Comparison of ENCODE assay signal across 25 cellular contexts in the genomic region with DNA sequence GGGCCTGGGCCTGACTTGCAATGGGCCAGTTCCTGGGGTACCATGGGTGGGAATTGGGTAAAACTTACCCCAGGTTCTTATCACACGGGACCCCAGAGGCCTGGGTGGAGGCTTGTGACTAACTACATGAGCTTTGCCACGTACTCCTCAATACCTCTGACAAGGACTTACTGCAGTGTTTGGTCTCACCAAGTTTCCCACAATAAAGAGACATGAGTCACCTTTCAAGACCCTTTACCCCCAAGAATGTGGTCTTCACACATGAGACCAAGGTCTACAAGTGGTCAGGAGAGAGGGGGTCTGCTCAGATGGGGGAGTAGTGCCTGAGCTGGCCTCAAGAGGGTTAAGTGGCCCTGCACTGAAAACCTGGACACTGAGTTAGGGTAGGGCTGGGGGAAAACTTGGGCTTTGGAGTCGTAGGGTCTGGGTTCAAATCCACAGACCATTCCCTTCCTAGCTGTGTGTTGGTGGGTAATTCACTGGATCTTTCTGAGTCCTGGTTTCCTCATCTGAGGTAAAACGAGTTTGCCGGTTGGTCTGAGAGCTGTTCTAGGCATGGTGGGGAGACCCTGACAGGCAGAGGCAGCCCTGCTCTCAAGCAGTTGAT. TPM values are rescaled to one million over a fixed set of nuclear protein-coding genes. Genes with fewer than 3 reads are reported as not detected.
"Had no signal": no experiment of that assay in that cellular context is flagged by ENCODE, and none has a peak within 500 bp of the region (broad histone marks: within the 10 kb centered on the region; RNA-seq: fewer than 3 reads in every experiment).

No MANE protein-coding gene starts in this region.

- FAIRE-seq: kidney had no signal

- H3K4me1 Mint-ChIP-seq: activated CD4-positive, alpha-beta T cell treated with anti-CD3 and anti-CD28 coated beads for 36 hours; central memory CD8-positive, alpha-beta T cell; mesothelial cell of epicardium; T-helper 17 cell had no signal

- H3K4me3 Mint-ChIP-seq: activated CD4-positive, alpha-beta T cell treated with anti-CD3 and anti-CD28 coated beads for 36 hours; central memory CD8-positive, alpha-beta T cell; mesothelial cell of epicardium; nephron progenitor cell; T-helper 17 cell had no signal

- H3K27me3 Mint-ChIP-seq: activated CD4-positive, alpha-beta T cell treated with anti-CD3 and anti-CD28 coated beads for 36 hours; central memory CD8-positive, alpha-beta T cell had no signal

- H3K27me3 ChIP-seq: colonic mucosa, spleen, suprapubic skin had no signal

- ATAC-seq: foreskin keratinocyte, left lobe of liver, T-helper 17 cell had no signal

- DNase-seq: activated CD4-positive, alpha-beta T cell treated with anti-CD3 and anti-CD28 coated beads for 36 hours; activated CD4-positive, alpha-beta T cell treated with anti-CD3 and anti-CD28 coated beads, Interleukin-2, amount 50 U/mL, for 48 hours; activated naive CD4-positive, alpha-beta T cell treated with Interleukin-2 at 50 U/mL for 16 hours; aorta; colonic mucosa; foreskin keratinocyte; hypothalamus; kidney; nephron progenitor cell; occipital lobe; posterior cingulate gyrus; spleen; stimulated activated naive CD4-positive, alpha-beta T cell treated with Interleukin-2 at 50 U/mL for 16 hours; T-helper 17 cell; transverse colon; WERI-Rb-1 had no signal

- H3K4me3 ChIP-seq: colonic mucosa, lung, spleen, suprapubic skin, transverse colon had no signal

- H3K27ac ChIP-seq: colonic mucosa, foreskin keratinocyte, suprapubic skin, transverse colon, WERI-Rb-1 had no signal

- H3K4me1 ChIP-seq: colonic mucosa, foreskin keratinocyte, suprapubic skin had no signal

- H3K27ac Mint-ChIP-seq: activated CD4-positive, alpha-beta T cell treated with anti-CD3 and anti-CD28 coated beads for 36 hours; mesothelial cell of epicardium; nephron progenitor cell; T-helper 17 cell had no signal

- H3K36me3 Mint-ChIP-seq: mesothelial cell of epicardium had no signal

- H3K9me3 ChIP-seq: colonic mucosa, spleen, suprapubic skin, transverse colon had no signal

- H3K36me3 ChIP-seq: colonic mucosa, spleen, suprapubic skin, transverse colon, WERI-Rb-1 had no signal

- H3K9me3 Mint-ChIP-seq: central memory CD8-positive, alpha-beta T cell; mesothelial cell of epicardium; nephron progenitor cell had no signal

RNA-seq across cellular contexts. Expression of gene GNLY, which starts 2.0 kb away (rescaled TPM):
- total RNA-seq: epithelial cell of proximal tubule, foreskin keratinocyte, mesothelial cell of epicardium, occipital lobe, renal cortical epithelial cell, SK-MEL-5 had no signal
- polyA plus RNA-seq: fibroblast of lung, foreskin keratinocyte had no signal

RNA-seq across cellular contexts. Expression of gene SFTPB, which starts 24.1 kb away (rescaled TPM):
- total RNA-seq: activated CD4-positive, alpha-beta T cell treated with anti-CD3 and anti-CD28 coated beads for 36 hours; epithelial cell of proximal tubule; fibroblast of lung; foreskin keratinocyte; mesothelial cell of epicardium; renal cortical epithelial cell; SK-MEL-5; suprapubic skin; T-helper 17 cell; transverse colon had no signal
- polyA plus RNA-seq: fibroblast of lung, foreskin keratinocyte had no signal
